In the genomic region with DNA sequence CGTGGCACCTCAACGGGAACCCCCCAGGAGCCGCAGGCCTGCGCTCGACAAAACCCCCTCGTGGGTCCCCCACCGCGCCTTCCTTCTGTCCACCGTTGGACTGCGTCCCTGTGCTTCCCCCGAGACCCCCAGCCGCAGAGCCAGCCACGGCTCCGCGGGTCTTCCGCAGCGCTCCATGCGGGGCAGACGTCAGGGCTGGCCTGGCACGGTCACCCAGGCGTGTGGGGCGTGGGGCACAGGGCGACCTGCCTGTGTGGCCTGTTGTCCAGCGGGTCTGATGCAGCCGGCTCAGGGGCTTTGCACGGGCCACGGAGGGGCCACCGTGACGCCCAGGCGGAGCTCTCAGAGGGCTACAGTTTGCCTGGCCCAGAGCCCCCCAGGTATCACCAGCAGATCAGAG, we compare ENCODE assay signal across 12 cellular contexts. TPM values are rescaled to one million over a fixed set of nuclear protein-coding genes. Genes with fewer than 3 reads are reported as not detected.
DNase-seq lines count a peak whose midpoint lies in the region; ATAC-seq and TF ChIP-seq lines count a peak whose summit lies in the region.
"Had no signal": no experiment of that assay in that cellular context is flagged by ENCODE, and none has a peak within 500 bp of the region (broad histone marks: within the 10 kb centered on the region; RNA-seq: fewer than 3 reads in every experiment).

No MANE protein-coding gene starts in this region.

- no peaks in the 10 kb centered on the region for H3K9me3 Mint-ChIP-seq in CD8-positive, alpha-beta memory T cell
- no peaks in the 10 kb centered on the region for H3K9me3 Mint-ChIP-seq in activated CD4-positive, alpha-beta memory T cell treated with anti-CD3 and anti-CD28 coated beads for 36 hours
- no peaks in the 10 kb centered on the region for H3K9me3 Mint-ChIP-seq in stimulated activated effector memory CD8-positive, alpha-beta T cell treated with anti-CD3 and anti-CD28 coated beads, Interleukin-12 subunit alpha, Interleukin-12 subunit beta, amount 100 ng/mL, for 72 hours
- H3K9me3 Mint-ChIP-seq: mesothelial cell of epicardium had no signal

- H3K9me3 ChIP-seq in CD8-positive, alpha-beta memory T cell (ENCODE audit: low read length): no peaks in the 10 kb centered on the region
- no peaks in the 10 kb centered on the region for H3K9me3 ChIP-seq in left ventricle myocardium inferior (replicated peaks)

- in situ Hi-C loops in ACHN (cut with HindIII; ENCODE audit: low pct_ligation_motif_present, low pct_unique_long_range_greater_than_20kb, low sequenced_read_pairs): no loop called here

- CTCF ChIA-PET in CD8-positive, alpha-beta memory T cell (lab: Charles Lee): interaction anchor here (1.4 to 4.2 kb wide), 4 partner anchors 27 to 121 kb away, joined by 6 to 20 read pairs (median 10); no protein-coding TSS in a partner anchor
- CTCF ChIA-PET in activated CD4-positive, alpha-beta memory T cell treated with anti-CD3 and anti-CD28 coated beads for 36 hours (lab: Charles Lee): interaction anchor here (1.0 to 2.5 kb wide), 2 partner anchors 117 to 121 kb away, joined by 4 to 12 read pairs; no protein-coding TSS in a partner anchor

- H3K4me3 Mint-ChIP-seq in CD8-positive, alpha-beta memory T cell: peak overlapping the region in 3 of 7 donors; percentile 59 to 84 (median 82)
- no peak overlapping the region for H3K4me3 Mint-ChIP-seq in activated CD4-positive, alpha-beta memory T cell treated with anti-CD3 and anti-CD28 coated beads for 36 hours
- peak overlapping the region; percentile 78 for H3K4me3 Mint-ChIP-seq in stimulated activated effector memory CD8-positive, alpha-beta T cell treated with anti-CD3 and anti-CD28 coated beads, Interleukin-12 subunit alpha, Interleukin-12 subunit beta, amount 100 ng/mL, for 72 hours
- H3K4me3 Mint-ChIP-seq: mesothelial cell of epicardium had no signal

- no peak for TF ChIP-seq CTCF in left ventricle myocardium inferior (IDR thresholded peaks at IDR 0.05; ENCODE audit: borderline replicate concordance)

- peaks cover 53% of the 10 kb centered on the region for H3K4me1 ChIP-seq in CD8-positive, alpha-beta memory T cell (ENCODE audit: insufficient read depth, low read length)
- peaks cover 38% of the 10 kb centered on the region for H3K4me1 ChIP-seq in left ventricle myocardium inferior

- H3K27ac Mint-ChIP-seq in CD8-positive, alpha-beta memory T cell: peak overlapping the region; percentile 88 to 99 (median 96)
- H3K27ac Mint-ChIP-seq in activated CD4-positive, alpha-beta memory T cell treated with anti-CD3 and anti-CD28 coated beads for 36 hours: peak overlapping the region; percentile 94
- peak overlapping the region; percentile 96 for H3K27ac Mint-ChIP-seq in stimulated activated effector memory CD8-positive, alpha-beta T cell treated with anti-CD3 and anti-CD28 coated beads, Interleukin-12 subunit alpha, Interleukin-12 subunit beta, amount 100 ng/mL, for 72 hours

- DNase-seq in CD8-positive, alpha-beta memory T cell: peak in 1 of 5 donors; percentile 47
- no peak for DNase-seq in activated CD4-positive, alpha-beta memory T cell treated with anti-CD3 and anti-CD28 coated beads for 36 hours
- DNase-seq in left ventricle myocardium inferior: peak; percentile 13
- DNase-seq in stimulated activated effector memory CD8-positive, alpha-beta T cell treated with anti-CD3 and anti-CD28 coated beads, Interleukin-12 subunit alpha, Interleukin-12 subunit beta, amount 100 ng/mL, for 72 hours (ENCODE audit: low spot score in 2 of 2): no peak
- no peak for DNase-seq in ACHN
- DNase-seq in HuH-7.5 (ENCODE audit: low spot score): no peak
- DNase-seq: activated gamma-delta T cell; H7; stimulated activated CD4-positive, alpha-beta T cell treated with anti-CD3 and anti-CD28 coated beads, Interleukin-2, amount 100 ng/mL, for 48 hours had no signal

- peaks cover 4 to 31% (median 5%) of the 10 kb centered on the region in 3 donors for H3K36me3 Mint-ChIP-seq in CD8-positive, alpha-beta memory T cell
- peaks cover 54% of the 10 kb centered on the region for H3K36me3 Mint-ChIP-seq in activated CD4-positive, alpha-beta memory T cell treated with anti-CD3 and anti-CD28 coated beads for 36 hours
- H3K36me3 Mint-ChIP-seq in stimulated activated effector memory CD8-positive, alpha-beta T cell treated with anti-CD3 and anti-CD28 coated beads, Interleukin-12 subunit alpha, Interleukin-12 subunit beta, amount 100 ng/mL, for 72 hours: peaks cover 49% of the 10 kb centered on the region

- H3K36me3 ChIP-seq in CD8-positive, alpha-beta memory T cell (ENCODE audit: insufficient read depth, low read length): no peaks in the 10 kb centered on the region
- peaks cover 14% of the 10 kb centered on the region for H3K36me3 ChIP-seq in left ventricle myocardium inferior

- peak overlapping the region; percentile 59 for H3K4me3 ChIP-seq in CD8-positive, alpha-beta memory T cell (ENCODE audit: low read length)
- H3K4me3 ChIP-seq in left ventricle myocardium inferior: no peak overlapping the region

- ATAC-seq in stimulated activated effector memory CD8-positive, alpha-beta T cell treated with anti-CD3 and anti-CD28 coated beads, Interleukin-12 subunit alpha, Interleukin-12 subunit beta, amount 100 ng/mL, for 72 hours: no peak
- ATAC-seq in HG02981 (IDR thresholded peaks at IDR 0.05; ENCODE audit: unreplicated experiment): no peak
- ATAC-seq: activated CD4-positive, CD25-positive, alpha-beta regulatory T cell treated with anti-CD3 and anti-CD28 coated beads, Interleukin-2, amount 50 U/mL, for 24 hours had no signal

- H3K4me1 Mint-ChIP-seq in CD8-positive, alpha-beta memory T cell: peaks cover 40 to 52% (median 51%) of the 10 kb centered on the region in 3 donors
- H3K4me1 Mint-ChIP-seq in activated CD4-positive, alpha-beta memory T cell treated with anti-CD3 and anti-CD28 coated beads for 36 hours (ENCODE audit: low read depth): peaks cover 49% of the 10 kb centered on the region
- peaks cover 53% of the 10 kb centered on the region for H3K4me1 Mint-ChIP-seq in stimulated activated effector memory CD8-positive, alpha-beta T cell treated with anti-CD3 and anti-CD28 coated beads, Interleukin-12 subunit alpha, Interleukin-12 subunit beta, amount 100 ng/mL, for 72 hours

- H3K27me3 Mint-ChIP-seq in CD8-positive, alpha-beta memory T cell: no peaks in the 10 kb centered on the region
- no peaks in the 10 kb centered on the region for H3K27me3 Mint-ChIP-seq in activated CD4-positive, alpha-beta memory T cell treated with anti-CD3 and anti-CD28 coated beads for 36 hours

- POLR2A ChIA-PET in CD8-positive, alpha-beta memory T cell (lab: Charles Lee): interaction anchor here (1.0 kb wide), 1 partner anchor 100 kb away, joined by 3 read pairs; no protein-coding TSS in a partner anchor
- POLR2A ChIA-PET in activated CD4-positive, alpha-beta memory T cell treated with anti-CD3 and anti-CD28 coated beads for 36 hours (lab: Charles Lee): interaction anchor here (0.9 to 2.6 kb wide), 5 partner anchors 10 to 117 kb away, joined by 3 to 23 read pairs (median 12); a partner anchor contains a TSS

- intact Hi-C loops in activated CD4-positive, alpha-beta memory T cell treated with anti-CD3 and anti-CD28 coated beads for 36 hours (cut with micrococcal nuclease): loop anchor here (1.0 to 10.0 kb wide), 3 partner anchors 117 to 558 kb away; a partner anchor contains a TSS
- intact Hi-C loops in left ventricle myocardium inferior (cut with micrococcal nuclease): no loop called here

- H3K27ac ChIP-seq in CD8-positive, alpha-beta memory T cell (ENCODE audit: low read depth, low read length): no peak overlapping the region
- peak overlapping the region; percentile 66 for H3K27ac ChIP-seq in left ventricle myocardium inferior (replicated peaks)

- no peaks in the 10 kb centered on the region for H3K27me3 ChIP-seq in CD8-positive, alpha-beta memory T cell (ENCODE audit: insufficient read depth, low read length, poor library complexity, severe bottlenecking)
- H3K27me3 ChIP-seq in left ventricle myocardium inferior (ENCODE audit: low read depth): no peaks in the 10 kb centered on the region

RNA-seq across cellular contexts. Expression of a gene that starts 11.0 kb away (rescaled TPM):
- total RNA-seq in CD8-positive, alpha-beta memory T cell: 10 to 100 TPM; 45.9 to 46.7 TPM
- 36.7 TPM for polyA plus RNA-seq in CD8-positive, alpha-beta memory T cell
- total RNA-seq in activated CD4-positive, alpha-beta memory T cell treated with anti-CD3 and anti-CD28 coated beads for 36 hours: 10 to 100 TPM; 83.7 to 85.4 TPM
- total RNA-seq in left ventricle myocardium inferior: 18.3 TPM
